Comparison of ENCODE assay signal across 1 cellular context in the genomic region with DNA sequence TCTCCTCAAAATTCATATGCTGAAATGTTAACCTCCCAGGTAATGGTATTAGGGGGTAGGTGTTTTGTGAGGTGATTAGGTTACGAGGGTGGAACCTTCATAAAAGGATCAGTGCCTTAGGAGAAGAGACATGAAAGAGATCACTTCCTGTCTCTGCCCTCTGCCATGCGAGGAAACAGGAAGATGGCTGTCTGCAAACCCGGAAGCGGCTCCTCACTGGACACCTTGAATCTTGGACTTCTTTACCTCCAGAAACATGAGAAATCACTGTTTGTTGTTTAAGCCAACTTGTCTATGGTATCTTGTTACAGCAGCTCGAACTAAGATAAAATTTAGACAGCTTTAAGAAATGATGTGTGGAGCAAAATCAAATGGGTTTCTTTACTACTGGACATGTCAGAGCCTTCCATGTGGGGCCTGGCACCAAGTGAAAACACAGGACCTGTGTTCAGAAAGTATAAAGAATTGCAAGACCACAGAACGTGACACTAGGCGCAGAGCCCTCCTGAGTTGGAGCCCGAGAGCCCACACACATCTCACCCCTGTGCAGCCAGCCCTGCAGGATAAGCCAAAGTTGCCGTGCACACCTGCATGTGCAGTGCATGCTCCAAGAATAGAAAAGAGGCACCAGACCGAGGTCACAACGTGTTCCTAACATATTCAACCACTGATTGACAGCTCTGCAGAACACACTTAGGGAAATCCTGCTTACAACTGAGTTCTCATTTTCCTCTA.
A peak's percentile ranks its signal among the peaks of the same experiment; 100 is the strongest.
TF ChIP-seq lines count a peak whose summit lies in the region.

No MANE protein-coding gene starts in this region.

TF ChIP-seq in K562, 482 proteins besides CTCF, POLR2A, EP300 and RAD21:
- TF ChIP-seq, protein P1, sequence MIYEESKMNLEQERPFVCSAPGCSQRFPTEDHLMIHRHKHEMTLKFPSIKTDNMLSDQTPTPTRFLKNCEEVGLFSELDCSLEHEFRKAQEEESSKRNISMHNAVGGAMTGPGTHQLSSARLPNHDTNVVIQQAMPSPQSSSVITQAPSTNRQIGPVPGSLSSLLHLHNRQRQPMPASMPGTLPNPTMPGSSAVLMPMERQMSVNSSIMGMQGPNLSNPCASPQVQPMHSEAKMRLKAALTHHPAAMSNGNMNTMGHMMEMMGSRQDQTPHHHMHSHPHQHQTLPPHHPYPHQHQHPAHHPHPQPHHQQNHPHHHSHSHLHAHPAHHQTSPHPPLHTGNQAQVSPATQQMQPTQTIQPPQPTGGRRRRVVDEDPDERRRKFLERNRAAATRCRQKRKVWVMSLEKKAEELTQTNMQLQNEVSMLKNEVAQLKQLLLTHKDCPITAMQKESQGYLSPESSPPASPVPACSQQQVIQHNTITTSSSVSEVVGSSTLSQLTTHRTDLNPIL (CRISPR knock-in tag; IDR thresholded peaks at IDR 0.05): no peak
- peak; percentile 33; the same call in 1 of the 2 replicates for TF ChIP-seq ELF1 (tag; IDR thresholded peaks at IDR 0.05)
